8 cellular contexts compared by ENCODE assay signal in genomic region chr1:22053861-22054770, GRCh38. TPM values are rescaled to one million over a fixed set of nuclear protein-coding genes. Genes with fewer than 3 reads are reported as not detected.
DNase-seq lines count a peak whose midpoint lies in the region; ATAC-seq, FAIRE-seq and TF ChIP-seq lines count a peak whose summit lies in the region.

No MANE protein-coding gene starts in this region.

- H3K27me3 Mint-ChIP-seq in CD4-positive, alpha-beta T cell = no peaks in the 10 kb centered on the region
- no peaks in the 10 kb centered on the region for H3K27me3 Mint-ChIP-seq in natural killer cell treated with Interleukin-12 subunit alpha and Interleukin-12 subunit beta and Interleukin-15 and Interleukin-18, amount 100 ng/mL, for 72 hours

- CTCF ChIA-PET in CD4-positive, alpha-beta T cell (lab: Charles Lee) = interaction anchor here (0.9 to 8.3 kb wide), 5 partner anchors 15 to 47 kb away, joined by 3 to 64 read pairs (median 5); no protein-coding TSS in a partner anchor

- no peak for TF ChIP-seq CTCF in CD4-positive, alpha-beta T cell (IDR thresholded peaks at IDR 0.05)

- H3K9me3 ChIP-seq in CD4-positive, alpha-beta T cell (ENCODE audit: control insufficient read depth, low read length) = no peaks in the 10 kb centered on the region

- POLR2A ChIA-PET in CD4-positive, alpha-beta T cell (lab: Charles Lee) = interaction anchor here (0.7 to 14.5 kb wide), 14 partner anchors 12 to 271 kb away, joined by 3 to 618 read pairs (median 8); partner anchors contain the start of gene USP48

- H3K9me3 Mint-ChIP-seq in CD4-positive, alpha-beta T cell = no peaks in the 10 kb centered on the region
- H3K9me3 Mint-ChIP-seq in natural killer cell treated with Interleukin-12 subunit alpha and Interleukin-12 subunit beta and Interleukin-15 and Interleukin-18, amount 100 ng/mL, for 72 hours = no peaks in the 10 kb centered on the region

- DNase-seq in CD4-positive, alpha-beta T cell = no peak
- peak; percentile 40 for DNase-seq in NCI-H2029 treated with DMSO at 0.1 percent for 48 hours (lab: John Stamatoyannopoulos, UW)
- no peak for DNase-seq in natural killer cell treated with Interleukin-12 subunit alpha and Interleukin-12 subunit beta and Interleukin-15 and Interleukin-18, amount 100 ng/mL, for 72 hours (ENCODE audit: low spot score)
- DNase-seq in stimulated activated CD8-positive, alpha-beta memory T cell treated with anti-CD3 and anti-CD28 coated beads, Interleukin-4, amount 100 ng/mL, for 48 hours = no peak
- no peak for DNase-seq in NCI-H510A treated with DMSO at 0.1 percent for 48 hours (lab: John Stamatoyannopoulos, UW)
- no peak for DNase-seq in GM12892 (ENCODE audit: insufficient read length)

- no peak for ATAC-seq in CD4-positive, alpha-beta T cell (ENCODE audit: poor library complexity)
- ATAC-seq in natural killer cell treated with Interleukin-12 subunit alpha and Interleukin-12 subunit beta and Interleukin-15 and Interleukin-18, amount 100 ng/mL, for 72 hours = no peak
- no peak for ATAC-seq in GM18519 (IDR thresholded peaks at IDR 0.05; ENCODE audit: low FRiP score, unreplicated experiment)

- H3K27ac Mint-ChIP-seq in CD4-positive, alpha-beta T cell = peak overlapping the region; percentile 98
- peak overlapping the region; percentile 90 to 93 for H3K27ac Mint-ChIP-seq in natural killer cell treated with Interleukin-12 subunit alpha and Interleukin-12 subunit beta and Interleukin-15 and Interleukin-18, amount 100 ng/mL, for 72 hours

- intact Hi-C loops in CD4-positive, alpha-beta T cell (cut with DNase I, micrococcal nuclease) = loop anchor here in 1 of 2 experiments (1.0 kb wide), 1 partner anchor 29 kb away; no protein-coding TSS in a partner anchor

- peak overlapping the region; percentile 98 for H3K4me3 Mint-ChIP-seq in CD4-positive, alpha-beta T cell
- peak overlapping the region; percentile 95 for H3K4me3 Mint-ChIP-seq in natural killer cell treated with Interleukin-12 subunit alpha and Interleukin-12 subunit beta and Interleukin-15 and Interleukin-18, amount 100 ng/mL, for 72 hours

- FAIRE-seq in GM12892 (lab: Jason Lieb, UNC) = no peak

- no peak for TF ChIP-seq POLR2A in GM12892 (IDR thresholded peaks at IDR 0.05; ENCODE audit: low read depth, low read length)

- H3K27ac ChIP-seq in CD4-positive, alpha-beta T cell (ENCODE audit: low read depth, low read length) = peak overlapping the region; percentile 97
- peak overlapping the region; percentile 87 for H3K27ac ChIP-seq in cingulate gyrus (ENCODE audit: low read depth, low read length)

- peaks cover 64% of the 10 kb centered on the region for H3K4me1 Mint-ChIP-seq in CD4-positive, alpha-beta T cell (ENCODE audit: low read depth)
- peaks cover 42 to 61% of the 10 kb centered on the region in 2 donors for H3K4me1 Mint-ChIP-seq in natural killer cell treated with Interleukin-12 subunit alpha and Interleukin-12 subunit beta and Interleukin-15 and Interleukin-18, amount 100 ng/mL, for 72 hours (ENCODE audit: low read depth in 2 of 2)

- no peaks in the 10 kb centered on the region for H3K27me3 ChIP-seq in CD4-positive, alpha-beta T cell (ENCODE audit: control insufficient read depth, insufficient read depth, low read length)

- H3K36me3 Mint-ChIP-seq in CD4-positive, alpha-beta T cell (ENCODE audit: low read depth) = peaks cover 61% of the 10 kb centered on the region
- peaks cover 13% of the 10 kb centered on the region for H3K36me3 Mint-ChIP-seq in natural killer cell treated with Interleukin-12 subunit alpha and Interleukin-12 subunit beta and Interleukin-15 and Interleukin-18, amount 100 ng/mL, for 72 hours

RNA-seq across cellular contexts. Expression of gene CDC42, which starts 1.6 kb away (rescaled TPM):
- total RNA-seq in CD4-positive, alpha-beta T cell = 100 to 1,000 TPM; 375 to 379 TPM
- 100 to 1,000 TPM; 191 to 394 TPM for total RNA-seq in natural killer cell treated with Interleukin-12 subunit alpha and Interleukin-12 subunit beta and Interleukin-15 and Interleukin-18, amount 100 ng/mL, for 72 hours
- 324 TPM for polyA plus RNA-seq in GM12892 (2012; ENCODE audit: missing spikeins)

RNA-seq across cellular contexts. Expression of gene CELA3A, which starts 52.7 kb away (rescaled TPM):
- total RNA-seq in CD4-positive, alpha-beta T cell = not detected
- total RNA-seq in natural killer cell treated with Interleukin-12 subunit alpha and Interleukin-12 subunit beta and Interleukin-15 and Interleukin-18, amount 100 ng/mL, for 72 hours = not detected
- polyA plus RNA-seq in GM12892 (2012; ENCODE audit: missing spikeins) = not detected
